In genomic region chr12:20779971-20780370, GRCh38 we compare ENCODE assay signal across 6 cellular contexts. TPM values are rescaled to one million over a fixed set of nuclear protein-coding genes. Genes with fewer than 3 reads are reported as not detected.
"Had no signal": no experiment of that assay in that cellular context is flagged by ENCODE, and none has a peak within 500 bp of the region (broad histone marks: within the 10 kb centered on the region; RNA-seq: fewer than 3 reads in every experiment).

No MANE protein-coding gene starts in this region.

RNA-seq across cellular contexts. Expression of gene SLCO1B3, which starts 30.5 kb away (rescaled TPM):
- total RNA-seq: GM23248, H1, H7, H9, HFFc6 had no signal
- polyA plus RNA-seq: GM23248, GM23338, H1 had no signal
